17 cellular contexts compared by ENCODE assay signal in genomic region chr18:29383311-29384273, GRCh38.
A peak's percentile ranks its signal among the peaks of the same experiment; 100 is the strongest.
DNase-seq lines count a peak whose midpoint lies in the region; ATAC-seq and TF ChIP-seq lines count a peak whose summit lies in the region.
"Had no signal": no experiment of that assay in that cellular context is flagged by ENCODE, and none has a peak within 500 bp of the region (broad histone marks: within the 10 kb centered on the region; RNA-seq: fewer than 3 reads in every experiment).

No MANE protein-coding gene starts in this region.

- no peaks in the 10 kb centered on the region for H3K36me3 ChIP-seq in suprapubic skin

- H3K27me3 ChIP-seq in suprapubic skin, result no peaks in the 10 kb centered on the region
- H3K27me3 ChIP-seq: hepatocyte had no signal

- H3K9me3 Mint-ChIP-seq in activated naive CD4-positive, alpha-beta T cell treated with anti-CD3 and anti-CD28 coated beads, Interleukin-2, amount 50 U/mL, for 72 hours, result peaks cover 11 to 15% of the 10 kb centered on the region in 2 donors
- H3K9me3 Mint-ChIP-seq: activated naive CD8-positive, alpha-beta T cell treated with anti-CD3 and anti-CD28 coated beads, Interleukin-2, amount 10 ng/mL, durations not matched to agents 7 days and 5 days had no signal

- no peaks in the 10 kb centered on the region for H3K4me1 ChIP-seq in suprapubic skin

- H3K9me3 ChIP-seq in suprapubic skin, result no peaks in the 10 kb centered on the region

- no peak for TF ChIP-seq CTCF in suprapubic skin (IDR thresholded peaks at IDR 0.05)

- no peak for TF ChIP-seq POLR2A in suprapubic skin (IDR thresholded peaks at IDR 0.05)

- TF ChIP-seq EP300 in suprapubic skin (IDR thresholded peaks at IDR 0.05), result no peak

- no peak overlapping the region for H3K4me3 ChIP-seq in suprapubic skin
- H3K4me3 ChIP-seq: hepatocyte, lung had no signal

- WGBS in suprapubic skin, result 68% methylated on average over 5 of the region's 5 CpGs

- H3K27ac ChIP-seq in suprapubic skin, result no peak overlapping the region
- H3K27ac ChIP-seq: hepatocyte had no signal

- H3K36me3 Mint-ChIP-seq in activated naive CD4-positive, alpha-beta T cell treated with anti-CD3 and anti-CD28 coated beads, Interleukin-2, amount 50 U/mL, for 72 hours, result no peaks in the 10 kb centered on the region
- H3K36me3 Mint-ChIP-seq: activated naive CD8-positive, alpha-beta T cell treated with anti-CD3 and anti-CD28 coated beads, Interleukin-2, amount 10 ng/mL, durations not matched to agents 7 days and 5 days had no signal

- ATAC-seq in GM19455 (IDR thresholded peaks at IDR 0.05; ENCODE audit: unreplicated experiment), result peak; percentile 75
- ATAC-seq in HG03066 (IDR thresholded peaks at IDR 0.05; ENCODE audit: low read depth, unreplicated experiment), result peak; percentile 84
- no peak for ATAC-seq in HG03039 (IDR thresholded peaks at IDR 0.05; ENCODE audit: unreplicated experiment)
- ATAC-seq in activated naive CD4-positive, alpha-beta T cell treated with anti-CD3 and anti-CD28 coated beads, Interleukin-2, amount 50 U/mL, for 72 hours, result no peak

- H3K27ac Mint-ChIP-seq in activated naive CD4-positive, alpha-beta T cell treated with anti-CD3 and anti-CD28 coated beads, Interleukin-2, amount 50 U/mL, for 72 hours, result no peak overlapping the region
- H3K27ac Mint-ChIP-seq: activated naive CD8-positive, alpha-beta T cell treated with anti-CD3 and anti-CD28 coated beads, Interleukin-2, amount 10 ng/mL, durations not matched to agents 7 days and 5 days had no signal

- DNase-seq in A172 (ENCODE audit: low spot score) (peak; percentile 47), RPMI7951 (ENCODE audit: low read depth) (peak; percentile 20), OCI-M2 (lab: John Stamatoyannopoulos, UW; ENCODE audit: unreplicated experiment) (no peak), suprapubic skin (ENCODE audit: low spot score in 2 of 2) (no peak)
- DNase-seq in activated naive CD4-positive, alpha-beta T cell treated with anti-CD3 and anti-CD28 coated beads, Interleukin-2, amount 50 U/mL, for 72 hours (ENCODE audit: low spot score in 2 of 2), result no peak
- DNase-seq: activated naive CD8-positive, alpha-beta T cell treated with anti-CD3 and anti-CD28 coated beads, Interleukin-2, amount 10 ng/mL, durations not matched to agents 7 days and 5 days; DMS153; effector memory CD4-positive, alpha-beta T cell; H7; NCI-H187; posterior cingulate gyrus; stimulated activated CD4-positive, alpha-beta T cell treated with anti-CD3 and anti-CD28 coated beads, Interleukin-4, amount 100 ng/mL, for 4 hours had no signal

Comparison
In these comparisons a context has a peak if more than half of its experiments do, and no peak if none do; other contexts are left out.
1. DNase-seq: peak in A172 (single experiment) and RPMI7951 (single experiment); none in OCI-M2 (single experiment), suprapubic skin (0 of 2) and activated naive CD4-positive, alpha-beta T cell treated with anti-CD3 and anti-CD28 coated beads, Interleukin-2, amount 50 U/mL, for 72 hours (0 of 2).
2. ATAC-seq: peak in GM19455 (single experiment) and HG03066 (single experiment); none in HG03039 (single experiment) and activated naive CD4-positive, alpha-beta T cell treated with anti-CD3 and anti-CD28 coated beads, Interleukin-2, amount 50 U/mL, for 72 hours (0 of 2).